22 cellular contexts compared by ENCODE assay signal in genomic region chr2:44314354-44314753, GRCh38. TPM values are rescaled to one million over a fixed set of nuclear protein-coding genes. Genes with fewer than 3 reads are reported as not detected.
"Had no signal": no experiment of that assay in that cellular context is flagged by ENCODE, and none has a peak within 500 bp of the region (broad histone marks: within the 10 kb centered on the region; RNA-seq: fewer than 3 reads in every experiment).

No MANE protein-coding gene starts in this region.

- ATAC-seq: left cardiac atrium; left lung; mucosa of descending colon; natural killer cell treated with Interleukin-12 subunit alpha and Interleukin-12 subunit beta and Interleukin-15 and Interleukin-18, amount 100 ng/mL, for 72 hours; pancreas; right lobe of liver; stimulated activated effector memory CD8-positive, alpha-beta T cell treated with anti-CD3 and anti-CD28 coated beads, Interleukin-12 subunit alpha, Interleukin-12 subunit beta, amount 100 ng/mL, for 72 hours had no signal

- DNase-seq: colonic mucosa; dermis blood vessel endothelial cell; effector memory CD4-positive, alpha-beta T cell; head of caudate nucleus; left cardiac atrium; left lung; mesenchymal stem cell; mucosa of descending colon; naive B cell; pancreas; right lobe of liver; small intestine; stimulated activated CD4-positive, alpha-beta T cell treated with anti-CD3 and anti-CD28 coated beads, Interleukin-1b, Interleukin-23, amount 100 ng/mL, for 48 hours; stimulated activated CD4-positive, alpha-beta T cell treated with anti-CD3 and anti-CD28 coated beads, Interleukin-4, amount 100 ng/mL, for 1 hour; upper lobe of left lung had no signal

- H3K27ac ChIP-seq: colonic mucosa, esophagus muscularis mucosa, left lung, neutrophil, pancreas, right lobe of liver, thoracic aorta, tibial nerve, upper lobe of left lung had no signal

RNA-seq across cellular contexts. Expression of gene SLC3A1, which starts 39.1 kb away (rescaled TPM):
- polyA plus RNA-seq: endothelial cell of umbilical vein had no signal
